ENCODE assay signal across 12 cellular contexts in genomic region chr9:69645488-69645887, GRCh38. TPM values are rescaled to one million over a fixed set of nuclear protein-coding genes. Genes with fewer than 3 reads are reported as not detected.
DNase-seq lines count a peak whose midpoint lies in the region; ATAC-seq and TF ChIP-seq lines count a peak whose summit lies in the region.
"Had no signal": no experiment of that assay in that cellular context is flagged by ENCODE, and none has a peak within 500 bp of the region (broad histone marks: within the 10 kb centered on the region; RNA-seq: fewer than 3 reads in every experiment).

No MANE protein-coding gene starts in this region.

- H3K4me1 ChIP-seq in colonic mucosa (no peaks in the 10 kb centered on the region), mucosa of descending colon (ENCODE audit: low read depth) (peaks cover 14% of the 10 kb centered on the region)

- H3K4me3 ChIP-seq in colonic mucosa (no peak overlapping the region), mucosa of descending colon (no peak overlapping the region)
- H3K4me3 ChIP-seq: BLaER1, heart left ventricle, K562 had no signal

- no peak overlapping the region for H3K4me3 Mint-ChIP-seq in stimulated activated memory B cell treated with anti-CD40 and anti-IgM and Interleukin-4, amounts not matched to agents 10 μg/mL and 1 μg/mL and 100 μg/mL, for 72 hours

- peaks cover 6% of the 10 kb centered on the region for H3K9me3 Mint-ChIP-seq in stimulated activated memory B cell treated with anti-CD40 and anti-IgM and Interleukin-4, amounts not matched to agents 10 μg/mL and 1 μg/mL and 100 μg/mL, for 72 hours

- TF ChIP-seq CTCF in colonic mucosa (IDR thresholded peaks at IDR 0.05) (no peak), mucosa of descending colon (IDR thresholded peaks at IDR 0.05) (no peak)

- H3K9me3 ChIP-seq in colonic mucosa: no peaks in the 10 kb centered on the region
- no peaks in the 10 kb centered on the region for H3K9me3 ChIP-seq in mucosa of descending colon
- H3K9me3 ChIP-seq: BLaER1 had no signal

- no peaks in the 10 kb centered on the region for H3K36me3 Mint-ChIP-seq in stimulated activated memory B cell treated with anti-CD40 and anti-IgM and Interleukin-4, amounts not matched to agents 10 μg/mL and 1 μg/mL and 100 μg/mL, for 72 hours

- no peak overlapping the region for H3K27ac Mint-ChIP-seq in stimulated activated memory B cell treated with anti-CD40 and anti-IgM and Interleukin-4, amounts not matched to agents 10 μg/mL and 1 μg/mL and 100 μg/mL, for 72 hours

- ATAC-seq in mucosa of descending colon: peak; percentile 94
- ATAC-seq in stimulated activated memory B cell treated with anti-CD40 and anti-IgM and Interleukin-4, amounts not matched to agents 10 μg/mL and 1 μg/mL and 100 μg/mL, for 72 hours: no peak
- no peak for ATAC-seq in HG02970 (IDR thresholded peaks at IDR 0.05; ENCODE audit: low FRiP score, unreplicated experiment)
- no peak for ATAC-seq in HG03460 (IDR thresholded peaks at IDR 0.05; ENCODE audit: unreplicated experiment)
- ATAC-seq: K562 had no signal

- no peaks in the 10 kb centered on the region for H3K27me3 ChIP-seq in colonic mucosa
- H3K27me3 ChIP-seq: BLaER1, heart left ventricle had no signal

- no peaks in the 10 kb centered on the region for H3K4me1 Mint-ChIP-seq in stimulated activated memory B cell treated with anti-CD40 and anti-IgM and Interleukin-4, amounts not matched to agents 10 μg/mL and 1 μg/mL and 100 μg/mL, for 72 hours

- H3K36me3 ChIP-seq in colonic mucosa (no peaks in the 10 kb centered on the region), mucosa of descending colon (ENCODE audit: low read depth) (no peaks in the 10 kb centered on the region)
- H3K36me3 ChIP-seq: heart left ventricle had no signal

- intact Hi-C loops in colonic mucosa (cut with DNase I) (no loop called here), mucosa of descending colon (cut with DNase I, micrococcal nuclease) (no loop called here)

- DNase-seq in DMS53 (lab: John Stamatoyannopoulos, UW) (peak; percentile 96), NCI-H2029 treated with DMSO at 0.1 percent for 48 hours (lab: John Stamatoyannopoulos, UW) (peak; percentile 91), colonic mucosa (peak; percentile 77), mucosa of descending colon (peak; percentile 63 to 69 (median 67))
- no peak for DNase-seq in central memory CD4-positive, alpha-beta T cell
- DNase-seq: activated effector memory CD4-positive, alpha-beta T cell treated with Interleukin-2 at 50 U/mL for 16 hours; heart left ventricle had no signal

- no peak overlapping the region for H3K27ac ChIP-seq in colonic mucosa
- H3K27ac ChIP-seq: BLaER1, heart left ventricle had no signal

- H3K9ac ChIP-seq in colonic mucosa (ENCODE audit: low read depth in 2 of 2, low read length in 2 of 2): no peak overlapping the region
- H3K9ac ChIP-seq: BLaER1 had no signal

- H3K27me3 Mint-ChIP-seq in stimulated activated memory B cell treated with anti-CD40 and anti-IgM and Interleukin-4, amounts not matched to agents 10 μg/mL and 1 μg/mL and 100 μg/mL, for 72 hours: peaks cover 25% of the 10 kb centered on the region

RNA-seq across cellular contexts. Expression of gene APBA1, which starts 26.7 kb away (rescaled TPM):
- 1 to 10 TPM; 6.3 to 7.5 TPM for total RNA-seq in colonic mucosa
- 10 to 100 TPM; 10.1 to 14.4 (median 12.7) TPM for total RNA-seq in mucosa of descending colon
